Comparison of ENCODE assay signal across 8 cellular contexts in the genomic region with DNA sequence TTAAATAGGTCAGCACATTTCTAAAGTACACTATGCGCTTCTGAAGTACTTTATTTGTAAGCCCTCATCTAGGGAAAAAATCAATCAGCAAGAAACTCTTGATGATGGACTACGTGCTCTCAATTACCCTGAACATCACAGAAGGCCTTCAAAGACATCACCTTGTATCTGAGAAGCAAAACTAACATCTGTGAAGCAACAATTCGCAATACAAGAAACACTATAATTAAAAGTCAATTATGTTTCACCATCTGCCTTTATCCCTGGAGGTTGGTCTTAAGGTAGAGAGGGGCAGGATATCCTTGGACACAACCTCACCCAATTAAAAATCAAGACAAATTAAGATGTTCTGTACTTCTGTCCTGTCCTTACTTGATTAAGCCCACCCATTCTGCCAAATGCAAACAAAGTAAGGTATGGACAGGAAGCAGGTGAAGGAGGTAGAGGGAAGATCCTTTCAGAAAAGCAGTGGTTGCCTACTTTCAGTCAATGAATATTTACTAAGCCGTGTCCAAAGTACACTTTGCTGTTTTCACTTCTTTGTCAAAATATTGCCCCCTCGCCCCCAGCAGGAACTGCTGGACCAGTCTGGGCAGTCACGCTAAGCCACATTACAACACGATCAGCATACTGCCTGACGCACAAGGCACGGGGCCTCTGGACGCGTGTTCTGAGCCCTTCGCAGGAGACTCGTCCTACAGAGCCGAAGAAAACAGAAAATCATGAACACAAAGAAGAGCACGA. TPM values are rescaled to one million over a fixed set of nuclear protein-coding genes. Genes with fewer than 3 reads are reported as not detected.
DNase-seq lines count a peak whose midpoint lies in the region; ATAC-seq and TF ChIP-seq lines count a peak whose summit lies in the region.

No MANE protein-coding gene starts in this region.

- no peaks in the 10 kb centered on the region for H3K9me3 Mint-ChIP-seq in activated T-helper 2 cell treated with anti-CD3 and anti-CD28 coated beads, Interferon-gamma antibody, Interleukin-2, Interleukin-4, amounts not matched to agents 10 μg/mL and 5 μg/mL and 100 μg/mL, durations not matched to agents 14 hours and 24 hours and 36 hours

- no peaks in the 10 kb centered on the region for H3K36me3 ChIP-seq in neural cell (ENCODE audit: insufficient read depth, low read length)
- no peaks in the 10 kb centered on the region for H3K36me3 ChIP-seq in vagina

- peak overlapping the region; percentile 92 for H3K4me3 ChIP-seq in neural cell (ENCODE audit: low read length)
- H3K4me3 ChIP-seq in vagina = peak overlapping the region; percentile 68 to 89

- no peaks in the 10 kb centered on the region for H3K27me3 Mint-ChIP-seq in activated T-helper 2 cell treated with anti-CD3 and anti-CD28 coated beads, Interferon-gamma antibody, Interleukin-2, Interleukin-4, amounts not matched to agents 10 μg/mL and 5 μg/mL and 100 μg/mL, durations not matched to agents 14 hours and 24 hours and 36 hours (ENCODE audit: low read depth)

- peak overlapping the region; percentile 89 for H3K4me3 Mint-ChIP-seq in activated T-helper 2 cell treated with anti-CD3 and anti-CD28 coated beads, Interferon-gamma antibody, Interleukin-2, Interleukin-4, amounts not matched to agents 10 μg/mL and 5 μg/mL and 100 μg/mL, durations not matched to agents 14 hours and 24 hours and 36 hours (ENCODE audit: low read depth)

- H3F3A ChIP-seq in neural cell (ENCODE audit: insufficient read depth, low read length, poor library complexity, severe bottlenecking) = peaks cover 2% of the 10 kb centered on the region

- H3K4me2 ChIP-seq in neural cell (ENCODE audit: low read length) = peak overlapping the region; percentile 95

- peaks cover 14% of the 10 kb centered on the region for H3K36me3 Mint-ChIP-seq in activated T-helper 2 cell treated with anti-CD3 and anti-CD28 coated beads, Interferon-gamma antibody, Interleukin-2, Interleukin-4, amounts not matched to agents 10 μg/mL and 5 μg/mL and 100 μg/mL, durations not matched to agents 14 hours and 24 hours and 36 hours (ENCODE audit: low read depth)

- peak overlapping the region; percentile 90 for H3K27ac Mint-ChIP-seq in activated T-helper 2 cell treated with anti-CD3 and anti-CD28 coated beads, Interferon-gamma antibody, Interleukin-2, Interleukin-4, amounts not matched to agents 10 μg/mL and 5 μg/mL and 100 μg/mL, durations not matched to agents 14 hours and 24 hours and 36 hours

- no peaks in the 10 kb centered on the region for H3K9me3 ChIP-seq in neural cell (ENCODE audit: low read length)
- no peaks in the 10 kb centered on the region for H3K9me3 ChIP-seq in vagina

- no peak for TF ChIP-seq POLR2A in vagina (IDR thresholded peaks at IDR 0.05)

- H3K9me2 ChIP-seq in neural cell (ENCODE audit: insufficient read depth, low read length) = no peaks in the 10 kb centered on the region

- H3K4me1 Mint-ChIP-seq in activated T-helper 2 cell treated with anti-CD3 and anti-CD28 coated beads, Interferon-gamma antibody, Interleukin-2, Interleukin-4, amounts not matched to agents 10 μg/mL and 5 μg/mL and 100 μg/mL, durations not matched to agents 14 hours and 24 hours and 36 hours (ENCODE audit: low read depth) = peaks cover 66% of the 10 kb centered on the region

- H2AFZ ChIP-seq in neural cell (ENCODE audit: low read depth, low read length) = peak overlapping the region; percentile 75

- TF ChIP-seq EP300 in neural cell (conservative IDR thresholded peaks at IDR 0.05; ENCODE audit: poor library complexity, severe bottlenecking) = no peak

- no peaks in the 10 kb centered on the region for H3K27me3 ChIP-seq in foreskin keratinocyte
- no peaks in the 10 kb centered on the region for H3K27me3 ChIP-seq in neural cell (ENCODE audit: insufficient read depth, low read depth, low read length)
- H3K27me3 ChIP-seq in vagina = no peaks in the 10 kb centered on the region

- intact Hi-C loops in activated T-helper 2 cell treated with anti-CD3 and anti-CD28 coated beads, Interferon-gamma antibody, Interleukin-2, Interleukin-4, amounts not matched to agents 10 μg/mL and 5 μg/mL and 100 μg/mL, durations not matched to agents 14 hours and 24 hours and 36 hours (cut with micrococcal nuclease) = loop anchor here (1.0 to 5.0 kb wide), 5 partner anchors 61 to 407 kb away; a partner anchor contains a TSS
- intact Hi-C loops in vagina (cut with DNase I) = no loop called here

- H3K27ac ChIP-seq in foreskin keratinocyte (peak overlapping the region; percentile 77), neural cell (ENCODE audit: low read length) (peak overlapping the region; percentile 71), vagina (peak overlapping the region; percentile 97)

- peaks cover 23% of the 10 kb centered on the region for H3K79me2 ChIP-seq in neural cell (replicated peaks; ENCODE audit: insufficient read depth, low read length)

- peak; percentile 57 for DNase-seq in AG08396 (ENCODE audit: low spot score)
- DNase-seq in NCI-H748 treated with DMSO at 0.1 percent for 48 hours (lab: John Stamatoyannopoulos, UW) = peak; percentile 49
- no peak for DNase-seq in activated T-helper 2 cell treated with anti-CD3 and anti-CD28 coated beads, Interferon-gamma antibody, Interleukin-2, Interleukin-4, amounts not matched to agents 10 μg/mL and 5 μg/mL and 100 μg/mL, durations not matched to agents 14 hours and 24 hours and 36 hours (ENCODE audit: low spot score)
- peak; percentile 25 to 55 for DNase-seq in foreskin keratinocyte
- DNase-seq in vagina (ENCODE audit: extremely low spot score in 2 of 2) = no peak

- ATAC-seq in GM18861 (IDR thresholded peaks at IDR 0.05; ENCODE audit: unreplicated experiment) = peak; percentile 9
- ATAC-seq in HG03066 (IDR thresholded peaks at IDR 0.05; ENCODE audit: low read depth, unreplicated experiment) = peak; percentile 16
- ATAC-seq in foreskin keratinocyte = peak; percentile 21

- H3K4me1 ChIP-seq in foreskin keratinocyte = peaks cover 9% of the 10 kb centered on the region
- H3K4me1 ChIP-seq in vagina = peaks cover 38% of the 10 kb centered on the region

- no peaks in the 10 kb centered on the region for H4K20me1 ChIP-seq in neural cell (ENCODE audit: insufficient read depth)

- TF ChIP-seq RAD21 in neural cell (conservative IDR thresholded peaks at IDR 0.05) = no peak

- H3K9ac ChIP-seq in neural cell (ENCODE audit: low read length) = peak overlapping the region; percentile 88

- TF ChIP-seq CTCF in foreskin keratinocyte (conservative IDR thresholded peaks at IDR 0.05) = no peak
- TF ChIP-seq CTCF in neural cell (IDR thresholded peaks at IDR 0.05; ENCODE audit: poor library complexity, severe bottlenecking) = no peak
- no peak for TF ChIP-seq CTCF in vagina (IDR thresholded peaks at IDR 0.05)

TF ChIP-seq in neural cell, 6 proteins besides CTCF, POLR2A, EP300 and RAD21:
- TF ChIP-seq MXI1 (conservative IDR thresholded peaks at IDR 0.05; ENCODE audit: poor library complexity, severe bottlenecking) = peak; percentile 77
- TF ChIP-seq SMC3 (conservative IDR thresholded peaks at IDR 0.05; ENCODE audit: poor library complexity) = no peak

RNA-seq across cellular contexts. Expression of a gene that starts 0.9 kb away (rescaled TPM):
- 11.2 and 11.9 TPM in 2 replicates for total RNA-seq in activated T-helper 2 cell treated with anti-CD3 and anti-CD28 coated beads, Interferon-gamma antibody, Interleukin-2, Interleukin-4, amounts not matched to agents 10 μg/mL and 5 μg/mL and 100 μg/mL, durations not matched to agents 14 hours and 24 hours and 36 hours
- total RNA-seq in foreskin keratinocyte (7.3 and 8.7 TPM in 2 replicates), vagina (21.1 TPM)
- polyA plus RNA-seq in foreskin keratinocyte (2.6 and 4.0 TPM in 2 replicates), neural cell (45.8 and 46.3 TPM in 2 replicates)
- 43.8 and 46.1 TPM in 2 replicates for polyA minus RNA-seq in neural cell

RNA-seq across cellular contexts. Expression of a gene that starts 57.6 kb away (rescaled TPM):
- total RNA-seq in activated T-helper 2 cell treated with anti-CD3 and anti-CD28 coated beads, Interferon-gamma antibody, Interleukin-2, Interleukin-4, amounts not matched to agents 10 μg/mL and 5 μg/mL and 100 μg/mL, durations not matched to agents 14 hours and 24 hours and 36 hours = 0.09 TPM in 1 of 2 replicates, not detected in the other
- total RNA-seq in foreskin keratinocyte (not detected in 2 replicates), vagina (1.5 TPM)
- polyA plus RNA-seq in foreskin keratinocyte (0.06 TPM in 1 of 2 replicates, not detected in the other), neural cell (11.2 and 14.7 TPM in 2 replicates)
- polyA minus RNA-seq in neural cell = 7.5 and 11.7 TPM in 2 replicates

Comparison
In these comparisons a context has a peak if more than half of its experiments do, and no peak if none do; other contexts are left out.
1. DNase-seq: peak in AG08396 (single experiment), NCI-H748 treated with DMSO at 0.1 percent for 48 hours (single experiment) and foreskin keratinocyte (2 of 2); none in activated T-helper 2 cell treated with anti-CD3 and anti-CD28 coated beads, Interferon-gamma antibody, Interleukin-2, Interleukin-4, amounts not matched to agents 10 μg/mL and 5 μg/mL and 100 μg/mL, durations not matched to agents 14 hours and 24 hours and 36 hours (single experiment) and vagina (0 of 2).
2. Peak in every context shown above with its lines, with median percentiles within 50 percentile points of each other: ATAC-seq and H3K27ac ChIP-seq.